ENCODE assay signal across 27 cellular contexts in the genomic region with DNA sequence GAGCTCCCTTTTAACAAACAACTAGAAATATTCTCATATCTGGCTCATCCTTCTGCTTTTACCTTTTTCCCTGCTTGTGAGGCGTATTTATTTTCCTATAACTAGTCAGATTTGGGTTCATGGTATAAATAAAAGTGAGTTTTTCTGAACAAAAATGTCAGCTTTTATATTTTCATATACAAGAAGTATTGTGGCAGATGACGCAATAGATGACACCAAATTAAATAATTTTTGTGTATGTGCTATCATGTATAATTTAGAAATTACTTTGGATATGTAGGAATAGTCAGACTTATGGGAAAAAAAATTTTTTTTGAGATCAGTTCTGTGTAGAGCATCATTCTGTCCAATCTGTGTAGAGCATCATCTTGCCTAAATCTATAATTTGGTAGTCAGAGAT. TPM values are rescaled to one million over a fixed set of nuclear protein-coding genes. Genes with fewer than 3 reads are reported as not detected.
DNase-seq lines count a peak whose midpoint lies in the region; ATAC-seq, FAIRE-seq and TF ChIP-seq lines count a peak whose summit lies in the region.
"Had no signal": no experiment of that assay in that cellular context is flagged by ENCODE, and none has a peak within 500 bp of the region (broad histone marks: within the 10 kb centered on the region; RNA-seq: fewer than 3 reads in every experiment).

No MANE protein-coding gene starts in this region.

- no peak overlapping the region for H3K14ac ChIP-seq in IMR-90 (replicated peaks; ENCODE audit: low read depth, low read length)

- TF ChIP-seq CTCF in IMR-90 (conservative IDR thresholded peaks at IDR 0.05; ENCODE audit: low read depth, low read length), result no peak
- TF ChIP-seq CTCF in endothelial cell of umbilical vein (IDR thresholded peaks at IDR 0.05; ENCODE audit: extremely low read depth in 1 of 2, insufficient read depth in 1 of 2, low read depth in 1 of 2, low read length in 2 of 2), result no peak
- no peak for TF ChIP-seq CTCF in esophagus muscularis mucosa (IDR thresholded peaks at IDR 0.05)

- H4K20me1 ChIP-seq in IMR-90 (ENCODE audit: insufficient read depth, low read length) (no peaks in the 10 kb centered on the region), endothelial cell of umbilical vein (replicated peaks; ENCODE audit: control insufficient read depth, extremely low read depth, insufficient read depth, low read length) (no peaks in the 10 kb centered on the region)
- H4K20me1 ChIP-seq: BLaER1 had no signal

- H3K9me3 ChIP-seq in IMR-90 (ENCODE audit: control insufficient read depth, insufficient read depth, low read length) (no peaks in the 10 kb centered on the region), SJCRH30 (replicated peaks) (no peaks in the 10 kb centered on the region), endothelial cell of umbilical vein (replicated peaks; ENCODE audit: control insufficient read depth, insufficient read depth, low read length) (no peaks in the 10 kb centered on the region), esophagus muscularis mucosa (no peaks in the 10 kb centered on the region)
- H3K9me3 ChIP-seq: BE2C, BLaER1 had no signal

- in situ Hi-C loops in IMR-90 (cut with MboI; ENCODE audit: low sequenced_read_pairs), result loop anchor here (25.0 kb wide), 1 partner anchor 93 kb away; no protein-coding TSS in a partner anchor

- no peak overlapping the region for H2AK9ac ChIP-seq in IMR-90 (replicated peaks; ENCODE audit: low read depth, low read length, poor library complexity)

- H2AFZ ChIP-seq in IMR-90 (replicated peaks; ENCODE audit: low read length, poor library complexity), result no peak overlapping the region
- H2AFZ ChIP-seq in endothelial cell of umbilical vein (ENCODE audit: low read depth, low read length), result no peak overlapping the region

- TF ChIP-seq RAD21 in IMR-90 (IDR thresholded peaks at IDR 0.05; ENCODE audit: low read length), result no peak

- H3K4me2 ChIP-seq in IMR-90 (ENCODE audit: low read depth, low read length) (no peak overlapping the region), endothelial cell of umbilical vein (ENCODE audit: insufficient read depth, low read length) (peak overlapping the region; percentile 72)
- H3K4me2 ChIP-seq: BLaER1 had no signal

- H3K23ac ChIP-seq in IMR-90 (ENCODE audit: low read depth, low read length), result no peak overlapping the region

- no CpG with 5 or more reads among the region's 2 CpGs for WGBS in IMR-90 (ENCODE audit: extremely low coverage in 2 of 2, insufficient read length in 1 of 2), 2 experiments
- WGBS in esophagus muscularis mucosa, result 96% methylated on average over 2 of the region's 2 CpGs

- no peak overlapping the region for H4K5ac ChIP-seq in IMR-90 (ENCODE audit: low read depth, low read length)

- H2BK20ac ChIP-seq in IMR-90 (ENCODE audit: low read depth, low read length), result no peak overlapping the region

- no peaks in the 10 kb centered on the region for H3K27me3 ChIP-seq in IMR-90 (ENCODE audit: control insufficient read depth, insufficient read depth, low read length)
- H3K27me3 ChIP-seq in SJCRH30, result no peaks in the 10 kb centered on the region
- H3K27me3 ChIP-seq in endothelial cell of umbilical vein (ENCODE audit: control insufficient read depth in 2 of 2, insufficient read depth in 2 of 2, low read length in 2 of 2), result no peaks in the 10 kb centered on the region
- no peaks in the 10 kb centered on the region for H3K27me3 ChIP-seq in esophagus muscularis mucosa
- H3K27me3 ChIP-seq: BE2C, BLaER1 had no signal

- H2BK120ac ChIP-seq in IMR-90 (ENCODE audit: low read depth, low read length), result no peak overlapping the region

- H3K79me2 ChIP-seq in endothelial cell of umbilical vein (ENCODE audit: control insufficient read depth, insufficient read depth, low read length), result no peaks in the 10 kb centered on the region

- FAIRE-seq in endothelial cell of umbilical vein (lab: Jason Lieb, UNC), result no peak
- FAIRE-seq: A204.1, GM12878, GM12892, GM18507 had no signal

- H4K8ac ChIP-seq in IMR-90 (ENCODE audit: low read depth in 2 of 2, low read length in 2 of 2), result no peak overlapping the region

- H3K4me1 ChIP-seq in IMR-90 (ENCODE audit: control insufficient read depth, insufficient read depth, low read length), result no peaks in the 10 kb centered on the region
- peaks cover 24% of the 10 kb centered on the region for H3K4me1 ChIP-seq in SJCRH30
- peaks cover 15% of the 10 kb centered on the region for H3K4me1 ChIP-seq in endothelial cell of umbilical vein (ENCODE audit: control insufficient read depth, extremely low read depth, insufficient read depth, low read length)
- peaks cover 0 to 14% (median 9%) of the 10 kb centered on the region in 4 donors for H3K4me1 ChIP-seq in esophagus muscularis mucosa
- H3K4me1 ChIP-seq: BE2C, BLaER1 had no signal

- H3K9ac ChIP-seq in IMR-90 (ENCODE audit: low read depth, low read length) (no peak overlapping the region), endothelial cell of umbilical vein (replicated peaks; ENCODE audit: extremely low read depth, insufficient read depth, low read length) (no peak overlapping the region)
- H3K9ac ChIP-seq: BLaER1 had no signal

- no peak for ATAC-seq in IMR-90 (ENCODE audit: low read depth)
- ATAC-seq: GM12878 had no signal

- POLR2A ChIA-PET in IMR-90 (lab: Charles Lee; ENCODE audit: unreplicated experiment) (no interaction called here), endothelial cell of umbilical vein (lab: Charles Lee) (no interaction called here)

- TF ChIP-seq EP300 in esophagus muscularis mucosa (IDR thresholded peaks at IDR 0.05), result no peak

- H2AK5ac ChIP-seq in IMR-90 (ENCODE audit: low read depth, low read length), result no peak overlapping the region

- peaks cover 3% of the 10 kb centered on the region; the same call in 1 of the 2 replicates for H3K9me1 ChIP-seq in IMR-90 (ENCODE audit: insufficient read depth, low read length)
- H3K9me1 ChIP-seq in endothelial cell of umbilical vein (replicated peaks; ENCODE audit: control insufficient read depth, extremely low read depth, insufficient read depth, low read length), result no peaks in the 10 kb centered on the region

- H3K27ac ChIP-seq in IMR-90 (ENCODE audit: insufficient read depth, low read length), result no peak overlapping the region
- H3K27ac ChIP-seq in SJCRH30, result peak overlapping the region; percentile 88
- H3K27ac ChIP-seq in endothelial cell of umbilical vein (ENCODE audit: insufficient read depth, low read depth, low read length), result peak overlapping the region; percentile 87
- H3K27ac ChIP-seq in esophagus muscularis mucosa (replicated peaks in 1 of 4), result no peak overlapping the region
- H3K27ac ChIP-seq: BLaER1 had no signal

- DNase-seq in IMR-90 (no peak), SJCRH30 (no peak), endothelial cell of umbilical vein (ENCODE audit: low read depth, low spot score) (no peak), SW480 (ENCODE audit: low spot score) (no peak), esophagus muscularis mucosa (ENCODE audit: extremely low spot score) (no peak)
- no peak for DNase-seq in stimulated activated CD4-positive, alpha-beta T cell treated with anti-CD3 and anti-CD28 coated beads, Interleukin-4, amount 100 ng/mL, for 24 hours
- DNase-seq: 8988T; ACHN; BE2C; C1 segment of cervical spinal cord; CD4-positive, alpha-beta memory T cell; CD4-positive, CD25-positive, alpha-beta regulatory T cell; CD8-positive, alpha-beta memory T cell; COR-L47; DMS 273 treated with DMSO at 0.1 percent for 48 hours; DMS153; DMS79; DND-41; GDM1 had no signal

- TF ChIP-seq POLR2A in IMR-90 (IDR thresholded peaks at IDR 0.05; ENCODE audit: low read depth, low read length), result no peak
- TF ChIP-seq POLR2A in endothelial cell of umbilical vein (IDR thresholded peaks at IDR 0.05; ENCODE audit: low read depth, low read length), result no peak
- no peak for TF ChIP-seq POLR2A in esophagus muscularis mucosa (IDR thresholded peaks at IDR 0.05; ENCODE audit: low read depth)

- H4K91ac ChIP-seq in IMR-90 (ENCODE audit: insufficient read depth, low read depth, low read length), result no peak overlapping the region

- H3K4me3 ChIP-seq in IMR-90 (ENCODE audit: insufficient read depth, low read depth, low read length), result no peak overlapping the region
- H3K4me3 ChIP-seq in SJCRH30, result no peak overlapping the region
- no peak overlapping the region for H3K4me3 ChIP-seq in endothelial cell of umbilical vein (replicated peaks in 1 of 3; ENCODE audit: insufficient read depth in 1 of 3, low read depth in 1 of 3, low read length in 3 of 3)
- no peak overlapping the region for H3K4me3 ChIP-seq in esophagus muscularis mucosa
- H3K4me3 ChIP-seq: BLaER1, GM12878 had no signal

- no peak overlapping the region for H2BK15ac ChIP-seq in IMR-90 (ENCODE audit: low read depth, low read length)

- no peaks in the 10 kb centered on the region for H3K79me1 ChIP-seq in IMR-90 (ENCODE audit: low read depth in 1 of 2, low read length in 2 of 2)

- intact Hi-C loops in IMR-90 (cut with micrococcal nuclease), result no loop called here
- intact Hi-C loops in endothelial cell of umbilical vein (cut with micrococcal nuclease), result no loop called here
- intact Hi-C loops in esophagus muscularis mucosa (cut with DNase I), result no loop called here

- H3K56ac ChIP-seq in IMR-90 (ENCODE audit: extremely low read depth, insufficient read depth, low read length), result no peak overlapping the region

- no TSS peak for BruUV-seq in IMR-90 (replicated peaks; lab: Mats Ljungman, UMichigan)
- no TSS peak for BruUV-seq in endothelial cell of umbilical vein (replicated peaks; lab: Mats Ljungman, UMichigan)

- H2BK5ac ChIP-seq in IMR-90 (ENCODE audit: low read depth, low read length, poor library complexity, severe bottlenecking), result no peak overlapping the region

- no peak overlapping the region for H3K18ac ChIP-seq in IMR-90 (ENCODE audit: low read depth, low read length)

- CTCF ChIA-PET in IMR-90 (lab: Yijun Ruan, JAX) (interaction anchor here (2.2 kb wide), 1 partner anchor 175 kb away, joined by 5 read pairs; a partner anchor contains a TSS), endothelial cell of umbilical vein (lab: Charles Lee) (interaction anchor here (1.1 to 4.1 kb wide), 2 partner anchors 13 to 245 kb away, joined by 3 to 32 read pairs; no protein-coding TSS in a partner anchor)

- no peak overlapping the region for H3K4ac ChIP-seq in IMR-90 (ENCODE audit: low read depth, low read length)

- no peaks in the 10 kb centered on the region for H3K36me3 ChIP-seq in IMR-90 (ENCODE audit: control insufficient read depth, insufficient read depth, low read length)
- H3K36me3 ChIP-seq in SJCRH30, result no peaks in the 10 kb centered on the region
- no peaks in the 10 kb centered on the region for H3K36me3 ChIP-seq in endothelial cell of umbilical vein (ENCODE audit: control insufficient read depth in 2 of 2, extremely low read depth in 1 of 2, insufficient read depth in 2 of 2, low read length in 2 of 2)
- no peaks in the 10 kb centered on the region for H3K36me3 ChIP-seq in esophagus muscularis mucosa
- H3K36me3 ChIP-seq: BE2C, BLaER1 had no signal

- dilution Hi-C loops in IMR-90 (cut with HindIII; ENCODE audit: low sequenced_read_pairs, unreplicated experiment) (no loop called here), endothelial cell of umbilical vein (cut with MboI; ENCODE audit: extremely low pct_ligation_motif_present, low sequenced_read_pairs) (no loop called here)

RNA-seq across cellular contexts. Expression of a gene that starts 45.7 kb away (rescaled TPM):
- total RNA-seq in IMR-90 (2012; rRNA removed) (under 0.01 and 0.28 TPM in 2 replicates), endothelial cell of umbilical vein (0.18 TPM in 1 of 2 replicates, not detected in the other), esophagus muscularis mucosa (10 to 100 TPM; 22.5 to 77.1 (median 48.9) TPM)
- polyA plus RNA-seq in IMR-90 (2012; rRNA removed) (0.02 TPM in 1 of 2 replicates, not detected in the other), endothelial cell of umbilical vein (0.10 TPM in 1 of 2 replicates, not detected in the other)
- not detected in 2 replicates for polyA plus RNA-seq in IMR-90 (2012; cell fraction: cytosol; rRNA removed)
- polyA plus RNA-seq in IMR-90 (2012; cell fraction: nucleus; rRNA removed; ENCODE audit: low replicate concordance), result 0.02 and 0.07 TPM in 2 replicates
- total RNA-seq in SJCRH30 (2014; rRNA removed; shearing (Covaris generic)), result 0.04 TPM in 1 of 2 replicates, not detected in the other
- 0.08 TPM in 1 of 2 replicates, not detected in the other for polyA plus RNA-seq in endothelial cell of umbilical vein (2011; cell fraction: cytosol; rRNA removed)
- 0.13 TPM in 1 of 2 replicates, not detected in the other for polyA plus RNA-seq in endothelial cell of umbilical vein (2011; cell fraction: nucleus; rRNA removed)
- 0.09 TPM in 1 of 2 replicates, not detected in the other for polyA plus RNA-seq in endothelial cell of umbilical vein (2012)
- polyA minus RNA-seq in endothelial cell of umbilical vein, result not detected in 2 replicates
- polyA minus RNA-seq in endothelial cell of umbilical vein (2011; cell fraction: cytosol; rRNA and poly(A)+ RNA removed), result not detected
- polyA minus RNA-seq in endothelial cell of umbilical vein (2011; cell fraction: nucleus; rRNA and poly(A)+ RNA removed), result not detected in 2 replicates
- total RNA-seq: A673; CD4-positive, alpha-beta memory T cell; CD4-positive, CD25-positive, alpha-beta regulatory T cell; CD8-positive, alpha-beta memory T cell; G401; GM12878 had no signal
- polyA plus RNA-seq: CD14-positive monocyte; CD4-positive, alpha-beta memory T cell; CD4-positive, CD25-positive, alpha-beta regulatory T cell; CD8-positive, alpha-beta memory T cell; GM12878 had no signal

Comparison
In these comparisons a context has a peak if more than half of its experiments do, and no peak if none do; other contexts are left out.
1. H3K27ac ChIP-seq: peak in SJCRH30 (single experiment) and endothelial cell of umbilical vein (single experiment); none in IMR-90 (single experiment) and esophagus muscularis mucosa (0 of 4).
2. RNA of a gene that starts 45.7 kb away (total RNA-seq): 22.5 to 77.1 TPM in esophagus muscularis mucosa; 0.18 TPM in endothelial cell of umbilical vein, 0.04 TPM in SJCRH30 and under 0.01 to 0.28 TPM in IMR-90; every median in the first group is over 10 times any median in the second.